In the genomic region with DNA sequence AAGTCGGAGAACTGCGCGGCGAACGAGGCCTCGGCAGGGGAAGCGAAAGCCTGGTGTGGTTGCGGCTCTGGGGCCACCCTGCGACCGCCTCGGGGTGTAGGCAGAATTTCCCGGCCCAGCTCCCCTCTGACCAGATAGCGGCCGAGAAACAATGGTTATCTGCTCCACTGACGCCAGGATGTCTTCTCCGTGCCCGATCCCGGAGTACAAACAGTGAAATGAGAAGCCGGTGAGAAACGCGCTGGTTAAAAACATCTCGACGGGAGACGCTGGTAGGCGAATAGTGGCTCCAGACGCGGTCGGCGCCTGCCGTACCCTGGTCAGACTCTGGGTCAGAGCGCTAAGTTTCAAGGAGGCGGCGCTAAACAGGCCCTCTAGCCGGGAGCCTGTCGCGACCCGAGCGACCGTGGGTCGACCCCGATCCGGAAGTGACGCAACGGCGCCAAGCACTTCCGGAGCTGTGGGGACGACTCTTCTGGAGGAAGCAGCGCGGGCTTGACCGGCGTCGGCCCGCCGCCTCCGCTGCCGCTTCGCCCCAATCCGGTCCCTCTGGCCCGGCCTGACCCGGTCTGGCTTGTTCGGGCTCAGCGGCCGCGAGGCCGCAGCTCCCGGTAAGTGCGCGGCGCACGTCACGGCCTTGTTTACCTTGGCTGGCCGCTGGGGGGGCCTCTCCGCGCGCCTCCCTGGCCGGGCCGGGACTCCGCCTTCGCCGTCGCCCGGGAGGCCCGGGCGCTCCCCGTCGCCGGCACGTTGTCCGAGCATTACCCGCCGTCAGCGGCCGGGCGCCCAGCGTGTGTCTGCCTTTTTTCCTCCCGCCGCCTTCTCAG, we compare ENCODE assay signal across 8 cellular contexts. TPM values are rescaled to one million over a fixed set of nuclear protein-coding genes. Genes with fewer than 3 reads are reported as not detected.
DNase-seq lines count a peak whose midpoint lies in the region; ATAC-seq and TF ChIP-seq lines count a peak whose summit lies in the region.

A gene (plus strand): TSS at position 455 of the 827 bp plus-strand sequence. CDS start 8,717 bp downstream, outside the sequence.

- no peak within 1 kb of the TSS for H2BK5ac ChIP-seq in H9 (ENCODE audit: insufficient read length, low read length)

- H3K27me3 ChIP-seq in H9 (ENCODE audit: insufficient read depth, low read length): no peaks in the 10 kb centered on the region
- H3K27me3 ChIP-seq in MG63: no peaks in the 10 kb centered on the region
- no peaks in the 10 kb centered on the region for H3K27me3 ChIP-seq in SK-N-SH (ENCODE audit: insufficient read depth)
- H3K27me3 ChIP-seq in osteoblast (ENCODE audit: insufficient read depth, low read length): no peaks in the 10 kb centered on the region
- no peaks in the 10 kb centered on the region for H3K27me3 ChIP-seq in thoracic aorta (replicated peaks; ENCODE audit: insufficient read depth)

- ATAC-seq in thoracic aorta (ENCODE audit: insufficient number of reproducible peaks, low FRiP score, low read depth): peak; percentile 83

- H2AFZ ChIP-seq in H9 (ENCODE audit: low read length): no peak within 1 kb of the TSS
- H2AFZ ChIP-seq in SK-N-SH (ENCODE audit: low read depth): peak within 1 kb of the TSS; percentile 77
- peak within 1 kb of the TSS; percentile 99 for H2AFZ ChIP-seq in osteoblast (ENCODE audit: low read length)

- peak; percentile 98 for DNase-seq in GM03348 (ENCODE audit: low spot score)
- peak; percentile 93 for DNase-seq in H9
- DNase-seq in MG63: peak; percentile 92
- DNase-seq in SK-N-SH: peak; percentile 97
- peak; percentile 71 for DNase-seq in glomerular endothelial cell (ENCODE audit: extremely low read depth, low read depth, low spot score)
- peak; percentile 97 for DNase-seq in osteoblast (ENCODE audit: insufficient read length, low spot score, missing footprints)
- peak; percentile 69 for DNase-seq in thoracic aorta (ENCODE audit: low spot score)

- H2BK15ac ChIP-seq in H9 (ENCODE audit: low read depth, low read length): no peak within 1 kb of the TSS

- H4K8ac ChIP-seq in H9 (replicated peaks; ENCODE audit: insufficient read length, low read depth, low read length): no peak within 1 kb of the TSS

- peak within 1 kb of the TSS; percentile 41 for H4K5ac ChIP-seq in H9 (ENCODE audit: insufficient read length, low read depth, low read length)

- H2AK5ac ChIP-seq in H9 (ENCODE audit: insufficient read length, low read length): no peak within 1 kb of the TSS

- H3K4me3 ChIP-seq in MG63 (peak within 1 kb of the TSS; percentile 81), SK-N-SH (ENCODE audit: low read depth in 2 of 2, low read length in 1 of 2) (peak within 1 kb of the TSS; percentile 69 to 74), osteoblast (ENCODE audit: insufficient read depth, low read length) (peak within 1 kb of the TSS; percentile 89), thoracic aorta (peak within 1 kb of the TSS; percentile 81)

- H3T11ph ChIP-seq in H9 (ENCODE audit: low read length): no peak within 1 kb of the TSS

- no peaks in the 10 kb centered on the region for H3K9me3 ChIP-seq in H9 (ENCODE audit: control insufficient read depth, low read depth, low read length)
- H3K9me3 ChIP-seq in MG63: no peaks in the 10 kb centered on the region
- no peaks in the 10 kb centered on the region for H3K9me3 ChIP-seq in SK-N-SH
- H3K9me3 ChIP-seq in osteoblast (ENCODE audit: low read depth, low read length): no peaks in the 10 kb centered on the region
- H3K9me3 ChIP-seq in thoracic aorta: no peaks in the 10 kb centered on the region

- no peak within 1 kb of the TSS for H2BK120ac ChIP-seq in H9 (ENCODE audit: low read depth, low read length, poor library complexity, severe bottlenecking)

- H3K36me3 ChIP-seq in MG63: peaks cover 8% of the 10 kb centered on the region
- H3K36me3 ChIP-seq in SK-N-SH (replicated peaks in 1 of 2; ENCODE audit: control insufficient read depth in 1 of 2, insufficient read depth in 2 of 2, low read length in 1 of 2): peaks cover 9 to 16% of the 10 kb centered on the region in 2 experiments
- H3K36me3 ChIP-seq in osteoblast (ENCODE audit: insufficient read depth, low read length): peaks cover 5% of the 10 kb centered on the region
- peaks cover 3% of the 10 kb centered on the region for H3K36me3 ChIP-seq in thoracic aorta

- no peak within 1 kb of the TSS for H3K4ac ChIP-seq in H9 (ENCODE audit: low read depth, low read length)

- peak within 1 kb of the TSS; percentile 83 for H3K9ac ChIP-seq in H9 (ENCODE audit: extremely low read depth, insufficient read length, low read length)
- peak within 1 kb of the TSS; percentile 72 for H3K9ac ChIP-seq in SK-N-SH

- no peak within 1 kb of the TSS for H2BK20ac ChIP-seq in H9 (ENCODE audit: low read depth, low read length, poor library complexity, severe bottlenecking)

- H3K79me2 ChIP-seq in H9 (ENCODE audit: insufficient read depth, low read length) (peaks cover 12% of the 10 kb centered on the region; the same call in 1 of the 2 replicates), SK-N-SH (ENCODE audit: insufficient read depth) (peaks cover 52% of the 10 kb centered on the region), osteoblast (ENCODE audit: insufficient read depth, low read length) (peaks cover 41% of the 10 kb centered on the region)

- TF ChIP-seq RAD21 in SK-N-SH (IDR thresholded peaks at IDR 0.05; ENCODE audit: low read length): no peak; the same call in 1 of the 2 replicates

- no peak; a peak in 1 of 4 replicates for TF ChIP-seq EP300 in SK-N-SH (IDR thresholded peaks at IDR 0.05; ENCODE audit: borderline replicate concordance in 1 of 2, low read depth in 1 of 2, low read length in 1 of 2)

- H3K79me1 ChIP-seq in H9 (ENCODE audit: insufficient read depth, low read depth, low read length, poor library complexity, severe bottlenecking): peaks cover 8% of the 10 kb centered on the region

- no peak within 1 kb of the TSS for H3K56ac ChIP-seq in H9 (ENCODE audit: insufficient read length, low read depth, low read length)

- no peak within 1 kb of the TSS for H4K91ac ChIP-seq in H9 (ENCODE audit: insufficient read length, low read depth, low read length)

- peak within 1 kb of the TSS; percentile 24 for H3K27ac ChIP-seq in H9 (ENCODE audit: insufficient read length, low read depth, low read length)
- peak within 1 kb of the TSS; percentile 88 to 93 for H3K27ac ChIP-seq in SK-N-SH (ENCODE audit: low read depth in 2 of 2, low read length in 1 of 2)
- peak within 1 kb of the TSS; percentile 95 for H3K27ac ChIP-seq in osteoblast (ENCODE audit: low read depth, low read length)
- H3K27ac ChIP-seq in thoracic aorta: peak within 1 kb of the TSS; percentile 94 to 97

- H3K36me3 Mint-ChIP-seq in H9 (ENCODE audit: insufficient read depth in 1 of 3, low read depth in 3 of 3): peaks cover 3 to 13% (median 8%) of the 10 kb centered on the region in 3 experiments; a peak in 5 of 7 replicates
- H3K36me3 Mint-ChIP-seq in activated naive CD4-positive, alpha-beta T cell treated with anti-CD3 and anti-CD28 coated beads, Interleukin-2, amount 50 U/mL, for 24 hours: peaks cover 4% of the 10 kb centered on the region

- peaks cover 16% of the 10 kb centered on the region for H3F3A ChIP-seq in SK-N-SH (replicated peaks; ENCODE audit: insufficient read depth)

- H3K18ac ChIP-seq in H9 (ENCODE audit: insufficient read length, low read depth, low read length): peak within 1 kb of the TSS; percentile 44

- no peak within 1 kb of the TSS for H2BK12ac ChIP-seq in H9 (ENCODE audit: insufficient read length, low read depth, low read length)

- TF ChIP-seq CTCF in H9 (conservative IDR thresholded peaks at IDR 0.05) (no peak; the same call in 2 of the 3 replicates), SK-N-SH (IDR thresholded peaks at IDR 0.05) (no peak), osteoblast (IDR thresholded peaks at IDR 0.05; ENCODE audit: extremely low read depth, low read depth, low read length) (no peak), thoracic aorta (IDR thresholded peaks at IDR 0.05) (no peak)

- POLR2A ChIA-PET in SK-N-SH (lab: Yijun Ruan, JAX): interaction anchor here (0.5 to 1.6 kb wide), 7 partner anchors 11 to 202 kb away, joined by 3 to 6 read pairs (median 4); a partner anchor contains a TSS

- no peaks in the 10 kb centered on the region for H3K27me3 Mint-ChIP-seq in H9 (ENCODE audit: low read depth)
- H3K27me3 Mint-ChIP-seq in activated naive CD4-positive, alpha-beta T cell treated with anti-CD3 and anti-CD28 coated beads, Interleukin-2, amount 50 U/mL, for 24 hours: no peaks in the 10 kb centered on the region

- H3K23ac ChIP-seq in H9 (ENCODE audit: insufficient read length, low read depth, low read length): peak within 1 kb of the TSS; percentile 69

- peak within 1 kb of the TSS; percentile 75; the same call in 1 of the 2 replicates for H3K14ac ChIP-seq in H9 (ENCODE audit: insufficient read depth, low read length)

- peak within 1 kb of the TSS; percentile 97 to 99 (median 99) for H3K27ac Mint-ChIP-seq in H9
- peak within 1 kb of the TSS; percentile 100 for H3K27ac Mint-ChIP-seq in activated naive CD4-positive, alpha-beta T cell treated with anti-CD3 and anti-CD28 coated beads, Interleukin-2, amount 50 U/mL, for 24 hours

- H3K4me1 Mint-ChIP-seq in H9: peaks cover 7 to 10% of the 10 kb centered on the region in 2 experiments
- H3K4me1 Mint-ChIP-seq in activated naive CD4-positive, alpha-beta T cell treated with anti-CD3 and anti-CD28 coated beads, Interleukin-2, amount 50 U/mL, for 24 hours: peaks cover 22% of the 10 kb centered on the region

- peaks cover 12% of the 10 kb centered on the region for H3K23me2 ChIP-seq in H9 (ENCODE audit: insufficient read length, low read depth, low read length, poor library complexity, severe bottlenecking)

- H3K4me1 ChIP-seq in H9 (ENCODE audit: insufficient read depth, low read length) (no peaks in the 10 kb centered on the region; the same call in 1 of the 2 replicates), SK-N-SH (ENCODE audit: control insufficient read depth in 1 of 2, insufficient read depth in 2 of 2, low read depth in 1 of 2, low read length in 1 of 2) (peaks cover 0 to 3% of the 10 kb centered on the region in 2 experiments; a peak in 1 of 4 replicates), osteoblast (ENCODE audit: insufficient read depth, low read length) (peaks cover 16% of the 10 kb centered on the region), thoracic aorta (ENCODE audit: control insufficient read depth in 1 of 2, low read depth in 2 of 2) (peaks cover 17 to 30% of the 10 kb centered on the region in 2 donors)

- H4K20me1 ChIP-seq in H9 (ENCODE audit: control insufficient read depth, insufficient read depth, insufficient read length): no peaks in the 10 kb centered on the region
- peaks cover 21% of the 10 kb centered on the region for H4K20me1 ChIP-seq in SK-N-SH (ENCODE audit: insufficient read depth)
- H4K20me1 ChIP-seq in osteoblast (ENCODE audit: insufficient read depth, low read length): peaks cover 17% of the 10 kb centered on the region

- H3K4me2 ChIP-seq in H9 (ENCODE audit: insufficient read depth, insufficient read length, low read length) (peak within 1 kb of the TSS; percentile 100), SK-N-SH (peak within 1 kb of the TSS; percentile 95), osteoblast (ENCODE audit: insufficient read depth, low read length) (peak within 1 kb of the TSS; percentile 91)

- CTCF ChIA-PET in SK-N-SH (lab: Yijun Ruan, JAX): interaction anchor here (0.5 to 3.3 kb wide), 13 partner anchors 8 to 1945 kb away, joined by 3 to 18 read pairs (median 3); a partner anchor contains a TSS

- peak within 1 kb of the TSS; percentile 93 to 96 for H3K4me3 Mint-ChIP-seq in H9
- H3K4me3 Mint-ChIP-seq in activated naive CD4-positive, alpha-beta T cell treated with anti-CD3 and anti-CD28 coated beads, Interleukin-2, amount 50 U/mL, for 24 hours: peak within 1 kb of the TSS; percentile 99

- no peaks in the 10 kb centered on the region for H3K9me3 Mint-ChIP-seq in H9
- H3K9me3 Mint-ChIP-seq in activated naive CD4-positive, alpha-beta T cell treated with anti-CD3 and anti-CD28 coated beads, Interleukin-2, amount 50 U/mL, for 24 hours: no peaks in the 10 kb centered on the region

- WGBS in H9 (ENCODE audit: extremely low coverage, insufficient read length, low lambda C conversion rate): no CpG with 5 or more reads among the region's 97 CpGs
- under 1% methylated on average over 27 of the region's 97 CpGs for WGBS in SK-N-SH (ENCODE audit: low lambda C conversion rate)

- H3K9me2 ChIP-seq in SK-N-SH: no peaks in the 10 kb centered on the region

RNA-seq across cellular contexts. Expression of the gene that starts here (rescaled TPM):
- total RNA-seq in H9 (2021): 114 and 122 TPM in 2 replicates
- 76.4 and 113 TPM in 2 replicates for total RNA-seq in MG63 (2014; rRNA removed; shearing (Covaris generic); ENCODE audit: low replicate concordance)
- polyA plus RNA-seq in SK-N-SH (2012; rRNA removed): 69.7 and 94.4 TPM in 2 replicates
- 64.6 and 67.6 TPM in 2 replicates for polyA plus RNA-seq in SK-N-SH (2012; cell fraction: cytosol; rRNA removed)
- polyA plus RNA-seq in SK-N-SH (2012; cell fraction: nucleus; rRNA removed): 179 and 208 TPM in 2 replicates
- 55.5 and 64.3 TPM in 2 replicates for total RNA-seq in glomerular endothelial cell
- total RNA-seq in osteoblast: 69.1 and 82.5 TPM in 2 replicates
- total RNA-seq in thoracic aorta: 100 to 1,000 TPM in 1 of 2 donors, 10 to 100 TPM in 1; 90.4 to 162 TPM

Comparison
In these comparisons a context has a peak if more than half of its experiments do, and no peak if none do; other contexts are left out.
1. Peak in every context shown above with its lines: DNase-seq, ATAC-seq, H3K4me3 ChIP-seq and H3K27ac ChIP-seq.
2. H3K27ac ChIP-seq: peak in every context shown above with its lines; median percentile 96 in thoracic aorta; 95 in osteoblast; 90 in SK-N-SH; 24 in H9.